Comparison of ENCODE assay signal across 8 cellular contexts in the genomic region with DNA sequence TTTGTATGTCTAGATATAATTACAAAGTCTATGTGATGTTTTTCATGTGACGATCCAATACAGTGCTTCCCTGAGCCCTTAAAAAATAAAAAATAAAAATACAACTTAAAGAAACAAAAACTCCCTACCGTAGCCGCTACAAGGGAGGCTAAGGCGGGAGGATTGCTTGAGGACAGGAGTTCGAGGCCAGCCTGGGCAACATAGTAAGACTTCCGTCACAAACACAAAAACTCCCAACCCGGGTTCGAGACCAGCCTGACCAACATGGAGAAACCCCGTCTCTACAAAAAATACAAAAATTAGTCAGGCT. TPM values are rescaled to one million over a fixed set of nuclear protein-coding genes. Genes with fewer than 3 reads are reported as not detected.
DNase-seq lines count a peak whose midpoint lies in the region; ATAC-seq, FAIRE-seq and TF ChIP-seq lines count a peak whose summit lies in the region.

No MANE protein-coding gene starts in this region.

- H3K4me2 ChIP-seq in astrocyte (ENCODE audit: low read length) = peak overlapping the region; percentile 97

- H3K9me3 Mint-ChIP-seq in activated naive CD4-positive, alpha-beta T cell treated with anti-CD3 and anti-CD28 coated beads, Interleukin-2, amount 50 U/mL, for 24 hours = no peaks in the 10 kb centered on the region
- H3K9me3 Mint-ChIP-seq in astrocyte (ENCODE audit: unreplicated experiment) = no peaks in the 10 kb centered on the region

- no peak for TF ChIP-seq POLR2A in transverse colon (IDR thresholded peaks at IDR 0.05)

- no peak overlapping the region for H3K27ac ChIP-seq in astrocyte (ENCODE audit: low read depth, low read length)
- H3K27ac ChIP-seq in transverse colon = peak overlapping the region in 3 of 4 donors; percentile 63 to 79 (median 69)

- no peaks in the 10 kb centered on the region for H4K20me1 ChIP-seq in astrocyte (ENCODE audit: insufficient read depth, low read length)

- H3K4me3 ChIP-seq in astrocyte (ENCODE audit: insufficient read depth, low read depth, low read length) = peak overlapping the region; percentile 84
- peak overlapping the region; percentile 24 to 77 (median 70) for H3K4me3 ChIP-seq in transverse colon

- in situ Hi-C loops in transverse colon (cut with MboI; ENCODE audit: low pct_ligation_motif_present in 1 of 4, low pct_unique_long_range_greater_than_20kb in 1 of 4, low sequenced_read_pairs in 3 of 4) = no loop called here

- no peak for FAIRE-seq in astrocyte (lab: Jason Lieb, UNC)

- no peaks in the 10 kb centered on the region for H3K36me3 Mint-ChIP-seq in activated naive CD4-positive, alpha-beta T cell treated with anti-CD3 and anti-CD28 coated beads, Interleukin-2, amount 50 U/mL, for 24 hours
- H3K36me3 Mint-ChIP-seq in astrocyte (ENCODE audit: low read depth, unreplicated experiment) = peaks cover under 1% of the 10 kb centered on the region

- H3K4me1 ChIP-seq in astrocyte (ENCODE audit: insufficient read depth, low read length) = peaks cover 5% of the 10 kb centered on the region
- H3K4me1 ChIP-seq in transverse colon = peaks cover 0 to 20% (median 5%) of the 10 kb centered on the region in 4 donors

- TF ChIP-seq CTCF in astrocyte (IDR thresholded peaks at IDR 0.05; ENCODE audit: insufficient read depth, low read depth, low read length) (no peak), transverse colon (IDR thresholded peaks at IDR 0.05) (no peak)

- H3K36me3 ChIP-seq in astrocyte (ENCODE audit: insufficient read depth, low read length) = no peaks in the 10 kb centered on the region
- no peaks in the 10 kb centered on the region for H3K36me3 ChIP-seq in transverse colon

- WGBS in transverse colon (ENCODE audit: low coverage in 1 of 2), 2 donors = 46 to 54% methylated on average over 9 of the region's 9 CpGs

- peaks cover 12% of the 10 kb centered on the region for H3K79me2 ChIP-seq in astrocyte (ENCODE audit: insufficient read depth, low read length)

- peak overlapping the region; percentile 81 for H3K4me3 Mint-ChIP-seq in activated naive CD4-positive, alpha-beta T cell treated with anti-CD3 and anti-CD28 coated beads, Interleukin-2, amount 50 U/mL, for 24 hours
- peak overlapping the region; percentile 87 for H3K4me3 Mint-ChIP-seq in astrocyte (ENCODE audit: unreplicated experiment)

- no peaks in the 10 kb centered on the region for H3K9me3 ChIP-seq in astrocyte (ENCODE audit: insufficient read depth, low read depth, low read length)
- H3K9me3 ChIP-seq in transverse colon = no peaks in the 10 kb centered on the region

- ATAC-seq in GM19452 (IDR thresholded peaks at IDR 0.05; ENCODE audit: unreplicated experiment) (no peak), HG02938 (IDR thresholded peaks at IDR 0.05; ENCODE audit: unreplicated experiment) (no peak)

- DNase-seq in activated naive CD4-positive, alpha-beta T cell treated with anti-CD3 and anti-CD28 coated beads, Interleukin-2, amount 50 U/mL, for 16 hours = no peak
- DNase-seq in astrocyte (ENCODE audit: low read depth) = no peak
- DNase-seq in medulla oblongata (ENCODE audit: extremely low spot score) = peak; percentile 4
- DNase-seq in transverse colon = no peak
- DNase-seq in activated effector memory CD4-positive, alpha-beta T cell treated with anti-CD3 and anti-CD28 coated beads, Interleukin-2, amount 50 U/mL, for 16 hours = no peak

- H3K9ac ChIP-seq in astrocyte (ENCODE audit: low read length) = peak overlapping the region; percentile 81

- intact Hi-C loops in transverse colon (cut with DNase I; ENCODE audit: low total_unique reads) = no loop called here

- peaks cover 10% of the 10 kb centered on the region for H3K4me1 Mint-ChIP-seq in activated naive CD4-positive, alpha-beta T cell treated with anti-CD3 and anti-CD28 coated beads, Interleukin-2, amount 50 U/mL, for 24 hours
- H3K4me1 Mint-ChIP-seq in astrocyte (ENCODE audit: low read depth, unreplicated experiment) = no peaks in the 10 kb centered on the region

- H3K27me3 Mint-ChIP-seq in activated naive CD4-positive, alpha-beta T cell treated with anti-CD3 and anti-CD28 coated beads, Interleukin-2, amount 50 U/mL, for 24 hours = no peaks in the 10 kb centered on the region
- H3K27me3 Mint-ChIP-seq in astrocyte (ENCODE audit: low read depth, unreplicated experiment) = peaks cover 17% of the 10 kb centered on the region

- H3K27me3 ChIP-seq in astrocyte (ENCODE audit: insufficient read depth, low read length) (no peaks in the 10 kb centered on the region), transverse colon (no peaks in the 10 kb centered on the region)

- no peak overlapping the region for H3K27ac Mint-ChIP-seq in activated naive CD4-positive, alpha-beta T cell treated with anti-CD3 and anti-CD28 coated beads, Interleukin-2, amount 50 U/mL, for 24 hours
- no peak overlapping the region for H3K27ac Mint-ChIP-seq in astrocyte (ENCODE audit: unreplicated experiment)

- peak overlapping the region; percentile 90 for H2AFZ ChIP-seq in astrocyte (ENCODE audit: low read depth, low read length)

- no peak for TF ChIP-seq EP300 in transverse colon (IDR thresholded peaks at IDR 0.05; ENCODE audit: low read depth)

RNA-seq across cellular contexts. Expression of a gene that starts 0.7 kb away (rescaled TPM):
- 1.6 and 2.4 TPM in 2 replicates for total RNA-seq in astrocyte
- total RNA-seq in transverse colon = 1 to 10 TPM in 2 of 4 donors, not detected in 2; 3.0 to 4.0 TPM

RNA-seq across cellular contexts. Expression of a gene that starts 45.0 kb away (rescaled TPM):
- total RNA-seq in astrocyte = 148 and 156 TPM in 2 replicates
- total RNA-seq in transverse colon = 100 to 1,000 TPM in 3 of 4 donors, 10 to 100 TPM in 1; 40.8 to 184 (median 152) TPM
